Comparison of ENCODE assay signal across 9 cellular contexts in genomic region chr19:47723573-47723923, GRCh38. TPM values are rescaled to one million over a fixed set of nuclear protein-coding genes. Genes with fewer than 3 reads are reported as not detected.
A peak's percentile ranks its signal among the peaks of the same experiment; 100 is the strongest.
DNase-seq lines count a peak whose midpoint lies in the region; ATAC-seq lines count a peak whose summit lies in the region.
"Had no signal": no experiment of that assay in that cellular context is flagged by ENCODE, and none has a peak within 500 bp of the region (broad histone marks: within the 10 kb centered on the region; RNA-seq: fewer than 3 reads in every experiment).

No MANE protein-coding gene starts in this region.

- H3K27me3 ChIP-seq in SJSA1 (replicated peaks) = no peaks in the 10 kb centered on the region

- peak overlapping the region; percentile 81 for H3K27ac ChIP-seq in SJSA1

- H3K4me3 ChIP-seq in SJSA1 = no peak overlapping the region

- peak overlapping the region; percentile 89 for H3K27ac Mint-ChIP-seq in activated CD4-positive, alpha-beta T cell treated with anti-CD3 and anti-CD28 coated beads, Interleukin-2, amount 10 ng/mL, durations not matched to agents 24 days and 14 days
- no peak overlapping the region for H3K27ac Mint-ChIP-seq in T-cell
- H3K27ac Mint-ChIP-seq: naive thymus-derived CD8-positive, alpha-beta T cell had no signal

- H3K36me3 ChIP-seq in SJSA1 = peaks cover 78% of the 10 kb centered on the region

- H3K27me3 Mint-ChIP-seq in activated CD4-positive, alpha-beta T cell treated with anti-CD3 and anti-CD28 coated beads, Interleukin-2, amount 10 ng/mL, durations not matched to agents 24 days and 14 days = peaks cover 2% of the 10 kb centered on the region
- peaks cover 16 to 32% of the 10 kb centered on the region in 2 donors for H3K27me3 Mint-ChIP-seq in T-cell

- ATAC-seq in T-cell (replicated peaks in 1 of 4) (no peak), HG02642 (IDR thresholded peaks at IDR 0.05; ENCODE audit: poor library complexity, unreplicated experiment) (no peak), HG03354 (IDR thresholded peaks at IDR 0.05; ENCODE audit: poor library complexity, severe bottlenecking, unreplicated experiment) (no peak)

- peak; percentile 71 for DNase-seq in activated CD4-positive, alpha-beta T cell treated with anti-CD3 and anti-CD28 coated beads, Interleukin-2, amount 10 ng/mL, durations not matched to agents 24 days and 14 days
- no peak for DNase-seq in activated CD4-positive, alpha-beta T cell treated with anti-CD3 and anti-CD28 coated beads for 4 hours
- DNase-seq in SJSA1 (ENCODE audit: low read depth in 1 of 2, low spot score in 2 of 2) (no peak), fibroblast of the conjunctiva (ENCODE audit: low read depth) (peak; percentile 87), T-cell (no peak)
- peak; percentile 47 for DNase-seq in stimulated activated CD8-positive, alpha-beta memory T cell treated with anti-CD3 and anti-CD28 coated beads, Interleukin-4, amount 100 ng/mL, for 48 hours
- DNase-seq: naive thymus-derived CD8-positive, alpha-beta T cell had no signal

- H3K36me3 Mint-ChIP-seq in activated CD4-positive, alpha-beta T cell treated with anti-CD3 and anti-CD28 coated beads, Interleukin-2, amount 10 ng/mL, durations not matched to agents 24 days and 14 days (ENCODE audit: low read depth) = no peaks in the 10 kb centered on the region
- no peaks in the 10 kb centered on the region for H3K36me3 Mint-ChIP-seq in T-cell
- H3K36me3 Mint-ChIP-seq: naive thymus-derived CD8-positive, alpha-beta T cell had no signal

- intact Hi-C loops in activated CD4-positive, alpha-beta T cell treated with anti-CD3 and anti-CD28 coated beads, Interleukin-2, amount 10 ng/mL, durations not matched to agents 24 days and 14 days (cut with micrococcal nuclease) = no loop called here

- no peaks in the 10 kb centered on the region for H3K9me3 Mint-ChIP-seq in activated CD4-positive, alpha-beta T cell treated with anti-CD3 and anti-CD28 coated beads, Interleukin-2, amount 10 ng/mL, durations not matched to agents 24 days and 14 days
- H3K9me3 Mint-ChIP-seq in T-cell = no peaks in the 10 kb centered on the region
- H3K9me3 Mint-ChIP-seq: naive thymus-derived CD8-positive, alpha-beta T cell had no signal

- peaks cover 79% of the 10 kb centered on the region for H3K4me1 ChIP-seq in SJSA1 (replicated peaks)

- H3K4me1 Mint-ChIP-seq in activated CD4-positive, alpha-beta T cell treated with anti-CD3 and anti-CD28 coated beads, Interleukin-2, amount 10 ng/mL, durations not matched to agents 24 days and 14 days = peaks cover 7% of the 10 kb centered on the region
- H3K4me1 Mint-ChIP-seq in T-cell = no peaks in the 10 kb centered on the region

- CTCF ChIA-PET in T-cell (lab: Charles Lee) = interaction anchor here in 1 of 2 donors (0.6 to 0.7 kb wide), 2 partner anchors 20 to 98 kb away, joined by 3 to 6 read pairs; no protein-coding TSS in a partner anchor

- POLR2A ChIA-PET in T-cell (lab: Charles Lee) = no interaction called here

- peak overlapping the region; percentile 66 for H3K4me3 Mint-ChIP-seq in activated CD4-positive, alpha-beta T cell treated with anti-CD3 and anti-CD28 coated beads, Interleukin-2, amount 10 ng/mL, durations not matched to agents 24 days and 14 days
- no peak overlapping the region for H3K4me3 Mint-ChIP-seq in T-cell
- H3K4me3 Mint-ChIP-seq: naive thymus-derived CD8-positive, alpha-beta T cell had no signal

- H3K9me3 ChIP-seq in SJSA1 (replicated peaks) = no peaks in the 10 kb centered on the region

RNA-seq across cellular contexts. Expression of gene EHD2, which starts 10.3 kb away (rescaled TPM):
- total RNA-seq in activated CD4-positive, alpha-beta T cell treated with anti-CD3 and anti-CD28 coated beads, Interleukin-2, amount 10 ng/mL, durations not matched to agents 24 days and 14 days = 0.49 and 1.2 TPM in 2 replicates
- 25.7 and 35.9 TPM in 2 replicates for total RNA-seq in SJSA1 (2014; rRNA removed; shearing (Covaris generic))
- total RNA-seq in T-cell = under 1 TPM; 0.28 to 0.70 (median 0.47) TPM
- total RNA-seq: naive thymus-derived CD8-positive, alpha-beta T cell had no signal

RNA-seq across cellular contexts. Expression of gene NOP53, which starts 21.8 kb away (rescaled TPM):
- 222 and 230 TPM in 2 replicates for total RNA-seq in activated CD4-positive, alpha-beta T cell treated with anti-CD3 and anti-CD28 coated beads, Interleukin-2, amount 10 ng/mL, durations not matched to agents 24 days and 14 days
- 48.9 and 54.0 TPM in 2 replicates for total RNA-seq in SJSA1 (2014; rRNA removed; shearing (Covaris generic))
- 1,000 to 10,000 TPM in 1 of 5 donors, 100 to 1,000 TPM in 4; 832 to 1,046 (median 935) TPM for total RNA-seq in T-cell

RNA-seq across cellular contexts. Expression of gene SELENOW, which starts 55.0 kb away (rescaled TPM):
- 111 and 117 TPM in 2 replicates for total RNA-seq in activated CD4-positive, alpha-beta T cell treated with anti-CD3 and anti-CD28 coated beads, Interleukin-2, amount 10 ng/mL, durations not matched to agents 24 days and 14 days
- total RNA-seq in SJSA1 (2014; rRNA removed; shearing (Covaris generic)) = 394 and 455 TPM in 2 replicates
- total RNA-seq in T-cell = 100 to 1,000 TPM in 4 of 5 donors, 10 to 100 TPM in 1; 91.5 to 111 (median 101) TPM

Comparison
In these comparisons a context has a peak if more than half of its experiments do, and no peak if none do; other contexts are left out.
1. DNase-seq: peak in activated CD4-positive, alpha-beta T cell treated with anti-CD3 and anti-CD28 coated beads, Interleukin-2, amount 10 ng/mL, durations not matched to agents 24 days and 14 days (single experiment), fibroblast of the conjunctiva (single experiment) and stimulated activated CD8-positive, alpha-beta memory T cell treated with anti-CD3 and anti-CD28 coated beads, Interleukin-4, amount 100 ng/mL, for 48 hours (single experiment); none in activated CD4-positive, alpha-beta T cell treated with anti-CD3 and anti-CD28 coated beads for 4 hours (0 of 2), SJSA1 (0 of 2) and T-cell (0 of 34).
2. RNA of gene EHD2, which starts 10.3 kb away (total RNA-seq): 25.7 to 35.9 TPM in SJSA1; 0.49 to 1.2 TPM in activated CD4-positive, alpha-beta T cell treated with anti-CD3 and anti-CD28 coated beads, Interleukin-2, amount 10 ng/mL, durations not matched to agents 24 days and 14 days and 0.28 to 0.70 TPM in T-cell; every median in the first group is over 10 times any median in the second.